In genomic region chr10:96918214-96919002, GRCh38 we compare ENCODE assay signal across 22 cellular contexts.
A peak's percentile ranks its signal among the peaks of the same experiment; 100 is the strongest.
DNase-seq lines count a peak whose midpoint lies in the region; ATAC-seq, FAIRE-seq and TF ChIP-seq lines count a peak whose summit lies in the region.
"Had no signal": no experiment of that assay in that cellular context is flagged by ENCODE, and none has a peak within 500 bp of the region (broad histone marks: within the 10 kb centered on the region; RNA-seq: fewer than 3 reads in every experiment).

No MANE protein-coding gene starts in this region.

- H3K9me3 Mint-ChIP-seq in stimulated activated naive CD8-positive, alpha-beta T cell treated with anti-CD3 and anti-CD28 coated beads, Interleukin-15, amount 100 ng/mL, for 72 hours = no peaks in the 10 kb centered on the region
- H3K9me3 Mint-ChIP-seq in astrocyte (ENCODE audit: unreplicated experiment) (no peaks in the 10 kb centered on the region), mesothelial cell of epicardium (peaks cover 4% of the 10 kb centered on the region)
- H3K9me3 Mint-ChIP-seq: activated naive CD4-positive, alpha-beta T cell treated with anti-CD3 and anti-CD28 coated beads, Interleukin-2, amount 10 ng/mL, durations not matched to agents 7 days and 5 days; dendritic cell treated with granulocyte-macrophage colony-stimulating factor and Interleukin-4, amounts not matched to agents 40 ng/mL and 50 ng/mL, for 4 days; neural progenitor cell had no signal

- H3K4me2 ChIP-seq in astrocyte (ENCODE audit: low read length) = no peak overlapping the region
- H3K4me2 ChIP-seq: neural progenitor cell had no signal

- no peak for DNase-seq in stimulated activated naive CD8-positive, alpha-beta T cell treated with anti-CD3 and anti-CD28 coated beads, Interleukin-15, Interleukin-2, amounts not matched to agents 100 U/mL and 50 U/mL, for 24 hours
- DNase-seq in stimulated activated naive CD8-positive, alpha-beta T cell treated with anti-CD3 and anti-CD28 coated beads, Interleukin-15, amount 100 ng/mL, for 72 hours = no peak
- DNase-seq in astrocyte (ENCODE audit: low read depth) = peak; percentile 8
- no peak for DNase-seq in mesothelial cell of epicardium (ENCODE audit: low spot score in 2 of 2, unreplicated experiment in 2 of 2)
- no peak for DNase-seq in tibial artery
- no peak for DNase-seq in nucleus accumbens (lab: John Stamatoyannopoulos, UW)
- DNase-seq: activated CD4-positive, alpha-beta T cell treated with anti-CD3 and anti-CD28 coated beads, Interleukin-2, amount 50 U/mL, for 1 hour; activated naive CD4-positive, alpha-beta T cell treated with anti-CD3 and anti-CD28 coated beads, Interleukin-2, amount 10 ng/mL, durations not matched to agents 7 days and 5 days; body of pancreas; DND-41; NCI-H1105; NCI-H526; stimulated activated CD4-positive, alpha-beta T cell treated with anti-CD3 and anti-CD28 coated beads, Interleukin-12 subunit alpha, Interleukin-12 subunit beta, amount 100 ng/mL, for 4 hours; SW 1271 had no signal

- H3K4me1 ChIP-seq in astrocyte (ENCODE audit: insufficient read depth, low read length) (no peaks in the 10 kb centered on the region), tibial artery (peaks cover 0 to 2% (median 0%) of the 10 kb centered on the region in 4 donors)
- H3K4me1 ChIP-seq: neural progenitor cell had no signal

- peak; percentile 52 for ATAC-seq in stimulated activated naive CD8-positive, alpha-beta T cell treated with anti-CD3 and anti-CD28 coated beads, Interleukin-15, Interleukin-2, amounts not matched to agents 100 U/mL and 50 U/mL, for 24 hours
- no peak for ATAC-seq in stimulated activated naive CD8-positive, alpha-beta T cell treated with anti-CD3 and anti-CD28 coated beads, Interleukin-15, amount 100 ng/mL, for 72 hours
- ATAC-seq in GM18858 (IDR thresholded peaks at IDR 0.05; ENCODE audit: unreplicated experiment) = no peak
- ATAC-seq in GM21737 (IDR thresholded peaks at IDR 0.05; ENCODE audit: unreplicated experiment) = no peak
- ATAC-seq: body of pancreas had no signal

- intact Hi-C loops in tibial artery (cut with DNase I; ENCODE audit: low total_unique reads) = no loop called here

- H3K36me3 Mint-ChIP-seq in astrocyte (ENCODE audit: low read depth, unreplicated experiment) (peaks cover 9% of the 10 kb centered on the region), mesothelial cell of epicardium (peaks cover 23% of the 10 kb centered on the region)

- H3K4me3 ChIP-seq in astrocyte (ENCODE audit: insufficient read depth, low read depth, low read length) (no peak overlapping the region), tibial artery (no peak overlapping the region)
- H3K4me3 ChIP-seq: body of pancreas, neural progenitor cell, thoracic aorta had no signal

- H3K9me3 ChIP-seq in astrocyte (ENCODE audit: insufficient read depth, low read depth, low read length) = no peaks in the 10 kb centered on the region
- H3K9me3 ChIP-seq in tibial artery = no peaks in the 10 kb centered on the region
- H3K9me3 ChIP-seq: body of pancreas, thoracic aorta had no signal

- H3K27me3 ChIP-seq in astrocyte (ENCODE audit: insufficient read depth, low read length) (no peaks in the 10 kb centered on the region), tibial artery (no peaks in the 10 kb centered on the region)
- H3K27me3 ChIP-seq: body of pancreas, neural progenitor cell had no signal

- H3K27ac ChIP-seq in astrocyte (ENCODE audit: low read depth, low read length) (no peak overlapping the region), tibial artery (no peak overlapping the region)
- H3K27ac ChIP-seq: body of pancreas, neural progenitor cell, thoracic aorta had no signal

- no peaks in the 10 kb centered on the region for H3K27me3 Mint-ChIP-seq in stimulated activated naive CD8-positive, alpha-beta T cell treated with anti-CD3 and anti-CD28 coated beads, Interleukin-15, amount 100 ng/mL, for 72 hours
- H3K27me3 Mint-ChIP-seq in astrocyte (ENCODE audit: low read depth, unreplicated experiment) = no peaks in the 10 kb centered on the region
- H3K27me3 Mint-ChIP-seq in mesothelial cell of epicardium (ENCODE audit: low read depth) = no peaks in the 10 kb centered on the region
- H3K27me3 Mint-ChIP-seq: activated naive CD4-positive, alpha-beta T cell treated with anti-CD3 and anti-CD28 coated beads, Interleukin-2, amount 10 ng/mL, durations not matched to agents 7 days and 5 days; dendritic cell treated with granulocyte-macrophage colony-stimulating factor and Interleukin-4, amounts not matched to agents 40 ng/mL and 50 ng/mL, for 4 days had no signal

- peaks cover 61% of the 10 kb centered on the region for H3K79me2 ChIP-seq in astrocyte (ENCODE audit: insufficient read depth, low read length)

- no peak overlapping the region for H3K4me3 Mint-ChIP-seq in stimulated activated naive CD8-positive, alpha-beta T cell treated with anti-CD3 and anti-CD28 coated beads, Interleukin-15, amount 100 ng/mL, for 72 hours
- H3K4me3 Mint-ChIP-seq in astrocyte (ENCODE audit: unreplicated experiment) = no peak overlapping the region
- no peak overlapping the region for H3K4me3 Mint-ChIP-seq in mesothelial cell of epicardium
- H3K4me3 Mint-ChIP-seq: activated naive CD4-positive, alpha-beta T cell treated with anti-CD3 and anti-CD28 coated beads, Interleukin-2, amount 10 ng/mL, durations not matched to agents 7 days and 5 days; dendritic cell treated with granulocyte-macrophage colony-stimulating factor and Interleukin-4, amounts not matched to agents 40 ng/mL and 50 ng/mL, for 4 days; neural progenitor cell had no signal

- no peak for TF ChIP-seq CTCF in astrocyte (IDR thresholded peaks at IDR 0.05; ENCODE audit: insufficient read depth, low read depth, low read length)
- no peak for TF ChIP-seq CTCF in mesothelial cell of epicardium (IDR thresholded peaks at IDR 0.05; ENCODE audit: unreplicated experiment)
- TF ChIP-seq CTCF in tibial artery (IDR thresholded peaks at IDR 0.05) = no peak

- peaks cover 44% of the 10 kb centered on the region for H3K4me1 Mint-ChIP-seq in stimulated activated naive CD8-positive, alpha-beta T cell treated with anti-CD3 and anti-CD28 coated beads, Interleukin-15, amount 100 ng/mL, for 72 hours
- H3K4me1 Mint-ChIP-seq in astrocyte (ENCODE audit: low read depth, unreplicated experiment) = peaks cover 21% of the 10 kb centered on the region
- H3K4me1 Mint-ChIP-seq in mesothelial cell of epicardium = no peaks in the 10 kb centered on the region
- H3K4me1 Mint-ChIP-seq: neural progenitor cell had no signal

- H4K20me1 ChIP-seq in astrocyte (ENCODE audit: insufficient read depth, low read length) = peaks cover 59% of the 10 kb centered on the region

- no peak overlapping the region for H2AFZ ChIP-seq in astrocyte (ENCODE audit: low read depth, low read length)
- H2AFZ ChIP-seq: neural progenitor cell had no signal

- H3K36me3 ChIP-seq in astrocyte (ENCODE audit: insufficient read depth, low read length) = no peaks in the 10 kb centered on the region
- H3K36me3 ChIP-seq in tibial artery = peaks cover 0 to 28% (median 7%) of the 10 kb centered on the region in 3 donors
- H3K36me3 ChIP-seq: neural progenitor cell, thoracic aorta had no signal

- H3K27ac Mint-ChIP-seq in stimulated activated naive CD8-positive, alpha-beta T cell treated with anti-CD3 and anti-CD28 coated beads, Interleukin-15, amount 100 ng/mL, for 72 hours = no peak overlapping the region
- H3K27ac Mint-ChIP-seq in astrocyte (ENCODE audit: unreplicated experiment) = no peak overlapping the region
- peak overlapping the region; percentile 1 for H3K27ac Mint-ChIP-seq in mesothelial cell of epicardium
- H3K27ac Mint-ChIP-seq: activated naive CD4-positive, alpha-beta T cell treated with anti-CD3 and anti-CD28 coated beads, Interleukin-2, amount 10 ng/mL, durations not matched to agents 7 days and 5 days; dendritic cell treated with granulocyte-macrophage colony-stimulating factor and Interleukin-4, amounts not matched to agents 40 ng/mL and 50 ng/mL, for 4 days; neural progenitor cell had no signal

- no peak for FAIRE-seq in astrocyte (lab: Jason Lieb, UNC)
- FAIRE-seq: endothelial cell of umbilical vein, H1, TTC549 had no signal

- no peak overlapping the region for H3K9ac ChIP-seq in astrocyte (ENCODE audit: low read length)
- H3K9ac ChIP-seq: neural progenitor cell had no signal
